8 cellular contexts compared by ENCODE assay signal in genomic region chr19:46955114-46955812, GRCh38.
DNase-seq lines count a peak whose midpoint lies in the region; ATAC-seq, FAIRE-seq and TF ChIP-seq lines count a peak whose summit lies in the region.

No MANE protein-coding gene starts in this region.

- no peak for FAIRE-seq in D721Med (lab: Jason Lieb, UNC)

- POLR2A ChIA-PET in Panc1 (lab: Charles Lee) = interaction anchor here (0.5 to 0.6 kb wide), 2 partner anchors 10 to 83 kb away, joined by 3 to 4 read pairs; no protein-coding TSS in a partner anchor

- peak overlapping the region in 1 of 2 donors; percentile 30 for H3K9ac ChIP-seq in mucosa of rectum (ENCODE audit: low read depth in 1 of 2, low read length in 2 of 2)

- CTCF ChIA-PET in Panc1 (lab: Charles Lee) = interaction anchor here (0.5 kb wide), 1 partner anchor 75 kb away, joined by 3 read pairs; no protein-coding TSS in a partner anchor

- H3K27ac ChIP-seq in Panc1 (ENCODE audit: low read length) (peak overlapping the region; percentile 48), mucosa of rectum (ENCODE audit: low read depth in 2 of 2, low read length in 2 of 2) (peak overlapping the region; percentile 34 to 45), gastroesophageal sphincter (peak overlapping the region in 1 of 4 donors; percentile 4)

- no peak for TF ChIP-seq EP300 in gastroesophageal sphincter (IDR thresholded peaks at IDR 0.05)

- no peak for TF ChIP-seq POLR2A in gastroesophageal sphincter (IDR thresholded peaks at IDR 0.05)

- H3K27me3 ChIP-seq in Panc1 (ENCODE audit: control insufficient read depth, insufficient read depth, low read length) = no peaks in the 10 kb centered on the region
- H3K27me3 ChIP-seq in mucosa of rectum (ENCODE audit: control insufficient read depth in 2 of 2, insufficient read depth in 2 of 2, low read length in 2 of 2) = no peaks in the 10 kb centered on the region
- no peaks in the 10 kb centered on the region for H3K27me3 ChIP-seq in gastroesophageal sphincter

- intact Hi-C loops in Panc1 (cut with micrococcal nuclease; ENCODE audit: unreplicated experiment) = no loop called here

- in situ Hi-C loops in GM13976 (cut with MboI; ENCODE audit: low sequenced_read_pairs, unreplicated experiment) (no loop called here), Panc1 (cut with HindIII; ENCODE audit: low pct_unique_long_range_greater_than_20kb, low sequenced_read_pairs) (no loop called here)

- DNase-seq in GM13976 (ENCODE audit: low spot score) (peak; percentile 43), Panc1 (ENCODE audit: low read depth, low spot score) (no peak), amniotic epithelial cell (ENCODE audit: low read depth) (peak; percentile 51), D721Med (ENCODE audit: insufficient read length, low spot score) (no peak), NCI-H82 (lab: John Stamatoyannopoulos, UW) (no peak)

- H3K4me1 ChIP-seq in Panc1 (ENCODE audit: control insufficient read depth, insufficient read depth, low read length) (peaks cover 28% of the 10 kb centered on the region), mucosa of rectum (ENCODE audit: control insufficient read depth in 2 of 2, insufficient read depth in 2 of 2, low read length in 2 of 2) (peaks cover 33 to 36% of the 10 kb centered on the region in 2 donors), gastroesophageal sphincter (peaks cover 4 to 61% (median 20%) of the 10 kb centered on the region in 3 donors)

- H3K9me3 ChIP-seq in Panc1 (ENCODE audit: control insufficient read depth, insufficient read depth, low read depth, low read length) = no peaks in the 10 kb centered on the region
- H3K9me3 ChIP-seq in mucosa of rectum (ENCODE audit: control insufficient read depth in 2 of 2, low read length in 2 of 2) = no peaks in the 10 kb centered on the region
- H3K9me3 ChIP-seq in gastroesophageal sphincter = no peaks in the 10 kb centered on the region

- TF ChIP-seq CTCF in GM13976 (IDR thresholded peaks at IDR 0.05; ENCODE audit: borderline replicate concordance, control extremely low read depth, extremely low read depth, insufficient read depth, missing control alignments) (no peak), Panc1 (IDR thresholded peaks at IDR 0.05) (no peak), D721Med (IDR thresholded peaks at IDR 0.05; ENCODE audit: insufficient read depth, missing control alignments) (no peak), gastroesophageal sphincter (IDR thresholded peaks at IDR 0.05) (no peak)

- TSS peak; percentile 19 for BruUV-seq in Panc1 (replicated peaks; lab: Mats Ljungman, UMichigan)

- H3K4me3 ChIP-seq in Panc1 (ENCODE audit: low read depth in 2 of 2, low read length in 2 of 2) = no peak overlapping the region
- peak overlapping the region in 1 of 2 donors; percentile 55 for H3K4me3 ChIP-seq in mucosa of rectum (ENCODE audit: low read length in 2 of 2)
- H3K4me3 ChIP-seq in gastroesophageal sphincter = no peak overlapping the region

- ATAC-seq in Panc1 (no peak), gastroesophageal sphincter (no peak), GM18858 (IDR thresholded peaks at IDR 0.05; ENCODE audit: unreplicated experiment) (no peak)

- H3K36me3 ChIP-seq in Panc1 (ENCODE audit: control insufficient read depth, insufficient read depth, low read length) = no peaks in the 10 kb centered on the region
- peaks cover 0 to 5% of the 10 kb centered on the region in 2 donors for H3K36me3 ChIP-seq in mucosa of rectum (ENCODE audit: control insufficient read depth in 2 of 2, insufficient read depth in 2 of 2, low read length in 2 of 2)
- peaks cover 0 to 4% of the 10 kb centered on the region in 2 donors for H3K36me3 ChIP-seq in gastroesophageal sphincter

- 51 to 69% methylated on average over 9 of the region's 9 CpGs for WGBS in gastroesophageal sphincter (ENCODE audit: low coverage in 1 of 2), 2 donors

Comparison
In these comparisons a context has a peak if more than half of its experiments do, and no peak if none do; other contexts are left out.
1. DNase-seq: peak in GM13976 (single experiment) and amniotic epithelial cell (single experiment); none in Panc1 (single experiment), D721Med (single experiment) and NCI-H82 (single experiment).